ENCODE assay signal across 31 cellular contexts in genomic region chr2:146450131-146450530, GRCh38.
"Had no signal": no experiment of that assay in that cellular context is flagged by ENCODE, and none has a peak within 500 bp of the region (broad histone marks: within the 10 kb centered on the region; RNA-seq: fewer than 3 reads in every experiment).

No MANE protein-coding gene starts in this region.

- H3K36me3 Mint-ChIP-seq: activated CD4-positive, alpha-beta memory T cell treated with anti-CD3 and anti-CD28 coated beads for 36 hours; activated CD8-positive, alpha-beta memory T cell treated with anti-CD3 and anti-CD28 coated beads, Interleukin-2, amount 10 ng/mL, durations not matched to agents 7 days and 5 days; activated naive CD4-positive, alpha-beta T cell treated with anti-CD3 and anti-CD28 coated beads, Interleukin-2, amount 10 ng/mL, durations not matched to agents 7 days and 5 days; activated naive CD4-positive, alpha-beta T cell treated with anti-CD3 and anti-CD28 coated beads, Interleukin-2, amount 50 U/mL, for 72 hours; activated naive CD8-positive, alpha-beta T cell treated with anti-CD3 and anti-CD28 coated beads, Interleukin-2, amount 10 ng/mL, durations not matched to agents 7 days and 5 days had no signal

- H3K27ac ChIP-seq: ascending aorta, brain microvascular endothelial cell, epithelial cell of prostate, esophagus squamous epithelium, heart left ventricle had no signal

- H3K9me3 Mint-ChIP-seq: activated CD4-positive, alpha-beta memory T cell treated with anti-CD3 and anti-CD28 coated beads for 36 hours; activated CD4-positive, alpha-beta T cell treated with anti-CD3 and anti-CD28 coated beads, Interleukin-2, amount 10 ng/mL, durations not matched to agents 24 days and 14 days; activated naive CD8-positive, alpha-beta T cell treated with anti-CD3 and anti-CD28 coated beads, Interleukin-2, amount 10 ng/mL, durations not matched to agents 7 days and 5 days; activated T-cell treated with anti-CD3 and anti-CD28 coated beads, Interleukin-2, amount 50 U/mL, for 72 hours; T-helper 2 cell treated with Interferon-gamma antibody and Interleukin-4, amounts not matched to agents 5 μg/mL and 100 μg/mL, for 36 hours had no signal

- H3K4me1 Mint-ChIP-seq: activated CD4-positive, alpha-beta T cell treated with anti-CD3 and anti-CD28 coated beads for 36 hours; activated CD4-positive, alpha-beta T cell treated with anti-CD3 and anti-CD28 coated beads, Interleukin-2, amount 10 ng/mL, durations not matched to agents 24 days and 14 days; activated CD8-positive, alpha-beta memory T cell treated with anti-CD3 and anti-CD28 coated beads, Interleukin-2, amount 10 ng/mL, durations not matched to agents 7 days and 5 days; activated naive CD4-positive, alpha-beta T cell treated with anti-CD3 and anti-CD28 coated beads, Interleukin-2, amount 10 ng/mL, durations not matched to agents 7 days and 5 days; activated naive CD8-positive, alpha-beta T cell treated with anti-CD3 and anti-CD28 coated beads, Interleukin-2, amount 10 ng/mL, durations not matched to agents 7 days and 5 days; T-helper 17 cell had no signal

- H3K4me3 Mint-ChIP-seq: activated CD4-positive, alpha-beta memory T cell treated with anti-CD3 and anti-CD28 coated beads for 36 hours; activated CD4-positive, alpha-beta T cell treated with anti-CD3 and anti-CD28 coated beads for 36 hours; activated CD4-positive, alpha-beta T cell treated with anti-CD3 and anti-CD28 coated beads, Interleukin-2, amount 10 ng/mL, durations not matched to agents 24 days and 14 days; activated CD8-positive, alpha-beta memory T cell treated with anti-CD3 and anti-CD28 coated beads, Interleukin-2, amount 10 ng/mL, durations not matched to agents 7 days and 5 days; activated CD8-positive, alpha-beta T cell treated with anti-CD3 and anti-CD28 coated beads, Interleukin-2, amount 10 ng/mL, durations not matched to agents 7 days and 5 days; activated naive CD4-positive, alpha-beta T cell treated with anti-CD3 and anti-CD28 coated beads, Interleukin-2, amount 10 ng/mL, durations not matched to agents 7 days and 5 days; activated naive CD8-positive, alpha-beta T cell treated with anti-CD3 and anti-CD28 coated beads, Interleukin-2, amount 10 ng/mL, durations not matched to agents 7 days and 5 days; activated T-cell treated with anti-CD3 and anti-CD28 coated beads, Interleukin-2, amount 50 U/mL, for 72 hours; effector memory CD8-positive, alpha-beta T cell; T-helper 17 cell; T-helper 2 cell treated with Interferon-gamma antibody and Interleukin-4, amounts not matched to agents 5 μg/mL and 100 μg/mL, for 36 hours had no signal

- H3K27me3 ChIP-seq: ascending aorta, brain microvascular endothelial cell, esophagus squamous epithelium, heart left ventricle had no signal

- H3K4me3 ChIP-seq: ascending aorta, esophagus squamous epithelium, heart left ventricle had no signal

- H3K27me3 Mint-ChIP-seq: activated CD4-positive, alpha-beta memory T cell treated with anti-CD3 and anti-CD28 coated beads for 36 hours; activated CD4-positive, alpha-beta T cell treated with anti-CD3 and anti-CD28 coated beads for 36 hours; activated CD4-positive, alpha-beta T cell treated with anti-CD3 and anti-CD28 coated beads, Interleukin-2, amount 10 ng/mL, durations not matched to agents 24 days and 14 days; activated CD8-positive, alpha-beta memory T cell treated with anti-CD3 and anti-CD28 coated beads, Interleukin-2, amount 10 ng/mL, durations not matched to agents 7 days and 5 days; activated naive CD4-positive, alpha-beta T cell treated with anti-CD3 and anti-CD28 coated beads, Interleukin-2, amount 10 ng/mL, durations not matched to agents 7 days and 5 days; activated naive CD8-positive, alpha-beta T cell treated with anti-CD3 and anti-CD28 coated beads, Interleukin-2, amount 10 ng/mL, durations not matched to agents 7 days and 5 days; effector memory CD8-positive, alpha-beta T cell; T-helper 17 cell had no signal

- H3K9me3 ChIP-seq: ascending aorta, esophagus squamous epithelium, heart left ventricle had no signal

- FAIRE-seq: colon, frontal cortex had no signal

- H3K4me1 ChIP-seq: ascending aorta, esophagus squamous epithelium, heart left ventricle had no signal

- H3K27ac Mint-ChIP-seq: activated CD4-positive, alpha-beta memory T cell treated with anti-CD3 and anti-CD28 coated beads for 36 hours; activated CD4-positive, alpha-beta T cell treated with anti-CD3 and anti-CD28 coated beads for 36 hours; activated CD4-positive, alpha-beta T cell treated with anti-CD3 and anti-CD28 coated beads, Interleukin-2, amount 10 ng/mL, durations not matched to agents 24 days and 14 days; activated CD8-positive, alpha-beta memory T cell treated with anti-CD3 and anti-CD28 coated beads, Interleukin-2, amount 10 ng/mL, durations not matched to agents 7 days and 5 days; activated CD8-positive, alpha-beta T cell treated with anti-CD3 and anti-CD28 coated beads, Interleukin-2, amount 10 ng/mL, durations not matched to agents 7 days and 5 days; activated naive CD4-positive, alpha-beta T cell treated with anti-CD3 and anti-CD28 coated beads, Interleukin-2, amount 10 ng/mL, durations not matched to agents 7 days and 5 days; activated naive CD4-positive, alpha-beta T cell treated with anti-CD3 and anti-CD28 coated beads, Interleukin-2, amount 50 U/mL, for 72 hours; activated naive CD8-positive, alpha-beta T cell treated with anti-CD3 and anti-CD28 coated beads, Interleukin-2, amount 10 ng/mL, durations not matched to agents 7 days and 5 days; activated T-cell treated with anti-CD3 and anti-CD28 coated beads, Interleukin-2, amount 50 U/mL, for 72 hours; effector memory CD8-positive, alpha-beta T cell; T-helper 17 cell; T-helper 2 cell treated with Interferon-gamma antibody and Interleukin-4, amounts not matched to agents 5 μg/mL and 100 μg/mL, for 36 hours had no signal

- DNase-seq: activated CD4-positive, alpha-beta memory T cell treated with anti-CD3 and anti-CD28 coated beads for 36 hours; activated CD4-positive, alpha-beta T cell treated with anti-CD3 and anti-CD28 coated beads for 36 hours; activated CD4-positive, alpha-beta T cell treated with anti-CD3 and anti-CD28 coated beads, Interleukin-2, amount 10 ng/mL, durations not matched to agents 24 days and 14 days; activated CD4-positive, CD25-positive, alpha-beta regulatory T cell; activated CD4-positive, CD25-positive, alpha-beta regulatory T cell treated with anti-CD3 and anti-CD28 coated beads, Interleukin-2, amount 50 U/mL, for 72 hours; activated CD8-positive, alpha-beta memory T cell treated with anti-CD3 and anti-CD28 coated beads, Interleukin-2, amount 10 ng/mL, durations not matched to agents 7 days and 5 days; activated CD8-positive, alpha-beta memory T cell treated with anti-CD3 and anti-CD28 coated beads, Interleukin-2, amount 50 U/mL, for 4 hours; activated CD8-positive, alpha-beta T cell treated with anti-CD3 and anti-CD28 coated beads, Interleukin-2, amount 10 ng/mL, durations not matched to agents 7 days and 5 days; activated gamma-delta T cell; activated naive CD4-positive, alpha-beta T cell; activated naive CD4-positive, alpha-beta T cell treated with anti-CD3 and anti-CD28 coated beads, Interleukin-2, amount 10 ng/mL, durations not matched to agents 7 days and 5 days; activated naive CD8-positive, alpha-beta T cell treated with anti-CD3 and anti-CD28 coated beads, Interleukin-2, amount 10 ng/mL, durations not matched to agents 7 days and 5 days; activated T-cell treated with anti-CD3 and anti-CD28 coated beads, Interleukin-2, amount 50 U/mL, for 1 hour; activated T-cell treated with anti-CD3 and anti-CD28 coated beads, Interleukin-2, amount 50 U/mL, for 72 hours; brain microvascular endothelial cell; caudate nucleus; cortex of kidney; dermis blood vessel endothelial cell; effector CD4-positive, alpha-beta T cell; effector memory CD8-positive, alpha-beta T cell; esophagus squamous epithelium; glutamatergic neuron; heart left ventricle; T-helper 1 cell; T-helper 17 cell had no signal

- H3K36me3 ChIP-seq: ascending aorta, brain microvascular endothelial cell, esophagus squamous epithelium, heart left ventricle had no signal
